In the genomic region with DNA sequence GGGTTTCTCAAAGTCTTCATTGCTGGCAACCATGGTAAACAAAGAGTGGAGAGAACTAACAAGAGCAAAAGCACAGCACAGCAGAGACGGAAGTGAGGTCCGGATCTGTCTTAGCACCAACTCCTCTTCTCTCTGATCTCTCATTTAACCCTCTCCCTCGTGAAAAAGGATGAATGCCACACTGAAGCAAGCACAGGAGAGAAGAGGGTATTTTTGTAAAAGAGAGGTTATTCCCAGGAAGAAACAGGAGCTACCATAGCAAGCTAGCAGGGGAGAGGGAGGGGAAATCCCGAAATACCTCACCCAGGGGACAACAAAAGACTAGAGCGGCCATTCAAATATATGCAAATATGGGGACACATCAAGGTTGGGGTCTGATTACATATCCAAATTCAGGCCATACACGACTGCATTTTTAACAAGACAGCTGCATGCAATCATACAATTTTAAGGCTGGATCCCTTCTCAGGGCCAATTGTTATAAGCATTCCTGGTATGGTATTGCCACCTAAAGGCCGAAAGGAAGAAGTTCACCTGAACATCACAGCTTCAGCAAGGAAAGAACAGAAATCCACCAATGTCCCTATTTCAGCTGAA, we compare ENCODE assay signal across 8 cellular contexts. TPM values are rescaled to one million over a fixed set of nuclear protein-coding genes. Genes with fewer than 3 reads are reported as not detected.
A peak's percentile ranks its signal among the peaks of the same experiment; 100 is the strongest.
DNase-seq lines count a peak whose midpoint lies in the region; ATAC-seq lines count a peak whose summit lies in the region.

No MANE protein-coding gene starts in this region.

- peak overlapping the region; percentile 81 for H3K27ac ChIP-seq in naive thymus-derived CD4-positive, alpha-beta T cell (ENCODE audit: low read depth, low read length)

- no peaks in the 10 kb centered on the region for H3K27me3 Mint-ChIP-seq in effector memory CD8-positive, alpha-beta T cell
- no peaks in the 10 kb centered on the region for H3K27me3 Mint-ChIP-seq in naive thymus-derived CD4-positive, alpha-beta T cell

- H3K4me3 ChIP-seq in naive thymus-derived CD4-positive, alpha-beta T cell (ENCODE audit: low read length) = peak overlapping the region; percentile 40

- no peaks in the 10 kb centered on the region for H3K36me3 ChIP-seq in naive thymus-derived CD4-positive, alpha-beta T cell (ENCODE audit: control insufficient read depth in 2 of 3, insufficient read depth in 3 of 3, low read length in 3 of 3)

- intact Hi-C loops in naive thymus-derived CD4-positive, alpha-beta T cell (cut with micrococcal nuclease) = loop anchor here (1.0 to 10.0 kb wide), 14 partner anchors 20 to 666 kb away; a partner anchor contains a TSS

- CTCF ChIA-PET in naive thymus-derived CD4-positive, alpha-beta T cell (lab: Charles Lee) = interaction anchor here (0.6 to 4.8 kb wide), 15 partner anchors 11 to 427 kb away, joined by 3 to 83 read pairs (median 3); no protein-coding TSS in a partner anchor

- peak overlapping the region; percentile 91 to 95 for H3K27ac Mint-ChIP-seq in effector memory CD8-positive, alpha-beta T cell
- peak overlapping the region; percentile 93 to 99 (median 97) for H3K27ac Mint-ChIP-seq in naive thymus-derived CD4-positive, alpha-beta T cell

- H3K4me1 ChIP-seq in naive thymus-derived CD4-positive, alpha-beta T cell (ENCODE audit: control insufficient read depth in 2 of 2, insufficient read depth in 2 of 2, low read length in 2 of 2) = peaks cover 54 to 58% of the 10 kb centered on the region in 2 donors

- POLR2A ChIA-PET in naive thymus-derived CD4-positive, alpha-beta T cell (lab: Charles Lee) = interaction anchor here (0.7 to 4.3 kb wide), 14 partner anchors 20 to 186 kb away, joined by 3 to 48 read pairs (median 4); a partner anchor contains a TSS

- peak in 5 of 6 experiments; percentile 29 to 81 (median 49) for DNase-seq in stimulated activated naive CD4-positive, alpha-beta T cell (lab: John Stamatoyannopoulos, UW)
- DNase-seq in stimulated activated naive CD4-positive, alpha-beta T cell treated with Interleukin-2 at 50 U/mL for 16 hours (lab: John Stamatoyannopoulos, UW) = no peak
- DNase-seq in Kasumi-1 (lab: John Stamatoyannopoulos, UW) = peak; percentile 31 to 32
- DNase-seq in RPMI7951 (ENCODE audit: low read depth) = peak; percentile 36
- peak in 1 of 3 experiments; percentile 15 for DNase-seq in effector memory CD8-positive, alpha-beta T cell
- DNase-seq in naive thymus-derived CD4-positive, alpha-beta T cell = peak in 7 of 9 donors; percentile 54 to 72 (median 64)
- DNase-seq in GOT3 (lab: John Stamatoyannopoulos, UW) = no peak

- no peaks in the 10 kb centered on the region for H3K9me3 ChIP-seq in naive thymus-derived CD4-positive, alpha-beta T cell (ENCODE audit: control insufficient read depth in 2 of 3, low read length in 3 of 3)

- H3K4me1 Mint-ChIP-seq in effector memory CD8-positive, alpha-beta T cell (ENCODE audit: low read depth in 2 of 2) = peaks cover 33 to 34% of the 10 kb centered on the region in 2 donors
- H3K4me1 Mint-ChIP-seq in naive thymus-derived CD4-positive, alpha-beta T cell = peaks cover 21 to 82% (median 64%) of the 10 kb centered on the region in 7 donors

- no peaks in the 10 kb centered on the region for H3K9me3 Mint-ChIP-seq in effector memory CD8-positive, alpha-beta T cell
- peaks cover 0 to 18% (median 5%) of the 10 kb centered on the region in 11 donors for H3K9me3 Mint-ChIP-seq in naive thymus-derived CD4-positive, alpha-beta T cell

- peaks cover 10% of the 10 kb centered on the region for H3K36me3 Mint-ChIP-seq in effector memory CD8-positive, alpha-beta T cell (ENCODE audit: insufficient read depth)
- H3K36me3 Mint-ChIP-seq in naive thymus-derived CD4-positive, alpha-beta T cell = peaks cover 0 to 32% (median 18%) of the 10 kb centered on the region in 5 donors

- no peaks in the 10 kb centered on the region for H3K27me3 ChIP-seq in naive thymus-derived CD4-positive, alpha-beta T cell (ENCODE audit: control insufficient read depth in 2 of 2, insufficient read depth in 2 of 2, low read length in 2 of 2)

- ATAC-seq in GM21786 (IDR thresholded peaks at IDR 0.05; ENCODE audit: unreplicated experiment) = peak; percentile 75
- ATAC-seq in effector memory CD8-positive, alpha-beta T cell (replicated peaks) = peak; percentile 55
- ATAC-seq in naive thymus-derived CD4-positive, alpha-beta T cell = peak; percentile 83

- peak overlapping the region; percentile 63 to 64 for H3K4me3 Mint-ChIP-seq in effector memory CD8-positive, alpha-beta T cell
- peak overlapping the region; percentile 69 to 85 (median 80) for H3K4me3 Mint-ChIP-seq in naive thymus-derived CD4-positive, alpha-beta T cell

RNA-seq across cellular contexts. Expression of a gene that starts 46.6 kb away (rescaled TPM):
- total RNA-seq in RPMI7951 (2014; rRNA removed; shearing (Covaris generic)) = not detected in 2 replicates
- 100 to 1,000 TPM in 1 of 5 experiments, 10 to 100 TPM in 4; 25.2 to 173 (median 56.8) TPM for total RNA-seq in naive thymus-derived CD4-positive, alpha-beta T cell
- 100 to 1,000 TPM in 1 of 2 donors, 10 to 100 TPM in 1; 72.1 to 127 TPM for polyA plus RNA-seq in naive thymus-derived CD4-positive, alpha-beta T cell

Comparison
In these comparisons a context has a peak if more than half of its experiments do, and no peak if none do; other contexts are left out.
1. DNase-seq: peak in stimulated activated naive CD4-positive, alpha-beta T cell (5 of 6), Kasumi-1 (2 of 2), RPMI7951 (single experiment) and naive thymus-derived CD4-positive, alpha-beta T cell (7 of 9); none in stimulated activated naive CD4-positive, alpha-beta T cell treated with Interleukin-2 at 50 U/mL for 16 hours (single experiment) and GOT3 (single experiment).
2. RNA of a gene that starts 46.6 kb away (total RNA-seq): 25.2 to 173 TPM in naive thymus-derived CD4-positive, alpha-beta T cell; not detected in RPMI7951; every median in the first group is over 10 times any median in the second.
3. Peak in every context shown above with its lines, with median percentiles within 50 percentile points of each other: ATAC-seq.